In genomic region chr3:126082334-126083137, GRCh38 we compare ENCODE assay signal across 8 cellular contexts. TPM values are rescaled to one million over a fixed set of nuclear protein-coding genes. Genes with fewer than 3 reads are reported as not detected.
A peak's percentile ranks its signal among the peaks of the same experiment; 100 is the strongest.
DNase-seq lines count a peak whose midpoint lies in the region; ATAC-seq, FAIRE-seq and TF ChIP-seq lines count a peak whose summit lies in the region.

No MANE protein-coding gene starts in this region.

- peaks cover 4 to 9% of the 10 kb centered on the region in 2 donors for H3K36me3 Mint-ChIP-seq in CD4-positive, alpha-beta memory T cell
- no peaks in the 10 kb centered on the region for H3K36me3 Mint-ChIP-seq in dendritic cell treated with granulocyte-macrophage colony-stimulating factor and Interleukin-4, amounts not matched to agents 40 ng/mL and 50 ng/mL, for 4 days (ENCODE audit: low read depth)
- peaks cover 21% of the 10 kb centered on the region for H3K36me3 Mint-ChIP-seq in neural crest cell (ENCODE audit: low read depth)

- H3K36me3 ChIP-seq in CD4-positive, alpha-beta memory T cell (ENCODE audit: insufficient read depth, low read length) = no peaks in the 10 kb centered on the region
- H3K36me3 ChIP-seq in Karpas-422 (ENCODE audit: insufficient read depth, low read length) (no peaks in the 10 kb centered on the region), aorta (ENCODE audit: control insufficient read depth in 1 of 2, insufficient read depth in 2 of 2, low read length in 1 of 2) (no peaks in the 10 kb centered on the region), kidney (ENCODE audit: control insufficient read depth in 1 of 2, insufficient read depth in 2 of 2, low read length in 2 of 2) (no peaks in the 10 kb centered on the region)

- no peak overlapping the region for H3K27ac ChIP-seq in CD4-positive, alpha-beta memory T cell (ENCODE audit: low read depth, low read length)
- no peak overlapping the region for H3K27ac ChIP-seq in Karpas-422 (ENCODE audit: low read length)
- H3K27ac ChIP-seq in aorta (ENCODE audit: low read depth in 1 of 2, low read length in 2 of 2) = no peak overlapping the region
- H3K27ac ChIP-seq in kidney (ENCODE audit: low read depth in 2 of 2, low read length in 2 of 2) = no peak overlapping the region

- H3K9me3 Mint-ChIP-seq in CD4-positive, alpha-beta memory T cell = peaks cover 0 to 2% (median 0%) of the 10 kb centered on the region in 8 donors
- no peaks in the 10 kb centered on the region for H3K9me3 Mint-ChIP-seq in dendritic cell treated with granulocyte-macrophage colony-stimulating factor and Interleukin-4, amounts not matched to agents 40 ng/mL and 50 ng/mL, for 4 days
- peaks cover 11% of the 10 kb centered on the region for H3K9me3 Mint-ChIP-seq in neural crest cell

- no peak for FAIRE-seq in kidney (lab: Jason Lieb, UNC)
- no peak for FAIRE-seq in GM19239 (lab: Jason Lieb, UNC)

- no peaks in the 10 kb centered on the region for H3K9me3 ChIP-seq in CD4-positive, alpha-beta memory T cell (ENCODE audit: control insufficient read depth in 1 of 2, low read length in 2 of 2)
- H3K9me3 ChIP-seq in Karpas-422 (ENCODE audit: low read length) (peaks cover 3% of the 10 kb centered on the region; the same call in 1 of the 2 replicates), aorta (ENCODE audit: control insufficient read depth, low read length) (no peaks in the 10 kb centered on the region), kidney (ENCODE audit: control insufficient read depth in 1 of 2, low read length in 2 of 2) (no peaks in the 10 kb centered on the region)

- peak overlapping the region; percentile 90 to 98 (median 93) for H3K27ac Mint-ChIP-seq in CD4-positive, alpha-beta memory T cell
- H3K27ac Mint-ChIP-seq in dendritic cell treated with granulocyte-macrophage colony-stimulating factor and Interleukin-4, amounts not matched to agents 40 ng/mL and 50 ng/mL, for 4 days = peak overlapping the region; percentile 68
- no peak overlapping the region for H3K27ac Mint-ChIP-seq in neural crest cell (ENCODE audit: unreplicated experiment)

- peak overlapping the region; percentile 80 for H3K9ac ChIP-seq in Karpas-422 (ENCODE audit: low read length)
- peak overlapping the region in 1 of 2 donors; percentile 69 for H3K9ac ChIP-seq in kidney (ENCODE audit: low read length in 2 of 2)

- peak overlapping the region; percentile 82 for H3K4me2 ChIP-seq in Karpas-422 (ENCODE audit: low read depth, low read length, poor library complexity, severe bottlenecking)

- no peaks in the 10 kb centered on the region for H3K9me2 ChIP-seq in Karpas-422 (replicated peaks; ENCODE audit: insufficient read depth, low read length)

- no peak overlapping the region for H2AFZ ChIP-seq in Karpas-422 (ENCODE audit: low read length)

- no peaks in the 10 kb centered on the region for H3K27me3 Mint-ChIP-seq in CD4-positive, alpha-beta memory T cell
- H3K27me3 Mint-ChIP-seq in dendritic cell treated with granulocyte-macrophage colony-stimulating factor and Interleukin-4, amounts not matched to agents 40 ng/mL and 50 ng/mL, for 4 days = peaks cover 8% of the 10 kb centered on the region
- H3K27me3 Mint-ChIP-seq in neural crest cell (ENCODE audit: low read depth) = no peaks in the 10 kb centered on the region

- no peak for ATAC-seq in aorta (ENCODE audit: low FRiP score)

- TF ChIP-seq CTCF in neural crest cell (conservative IDR thresholded peaks at IDR 0.05) (no peak), kidney (IDR thresholded peaks at IDR 0.05; ENCODE audit: borderline replicate concordance, extremely low read depth, insufficient read depth) (no peak)

- CTCF ChIA-PET in CD4-positive, alpha-beta memory T cell (lab: Charles Lee; ENCODE audit: partially characterized antibody) = no interaction called here

- H4K20me1 ChIP-seq in Karpas-422 (ENCODE audit: insufficient read depth, low read depth, low read length) = no peaks in the 10 kb centered on the region

- H3K4me3 ChIP-seq in CD4-positive, alpha-beta memory T cell (ENCODE audit: low read length in 2 of 2) = no peak overlapping the region
- H3K4me3 ChIP-seq in Karpas-422 (ENCODE audit: low read length) = peak overlapping the region; percentile 84
- H3K4me3 ChIP-seq in aorta (ENCODE audit: low read length in 2 of 2) = no peak overlapping the region
- peak overlapping the region in 1 of 2 donors; percentile 64 for H3K4me3 ChIP-seq in kidney (ENCODE audit: low read length in 2 of 2)

- H3K79me2 ChIP-seq in Karpas-422 (ENCODE audit: low read length) = no peaks in the 10 kb centered on the region

- intact Hi-C loops in CD4-positive, alpha-beta memory T cell (cut with micrococcal nuclease) = loop anchor here (1.0 to 10.0 kb wide), 6 partner anchors 166 to 1465 kb away; partner anchors contain the start of genes CHCHD6, KLF15, OSBPL11 and ZXDC
- intact Hi-C loops in dendritic cell treated with granulocyte-macrophage colony-stimulating factor and Interleukin-4, amounts not matched to agents 40 ng/mL and 50 ng/mL, for 4 days (cut with micrococcal nuclease) = loop anchor here (10.0 kb wide), 1 partner anchor 88 kb away; no protein-coding TSS in a partner anchor
- intact Hi-C loops in aorta (cut with DNase I) = no loop called here
- intact Hi-C loops in kidney (cut with DNase I) = no loop called here

- H3K27me3 ChIP-seq in CD4-positive, alpha-beta memory T cell (ENCODE audit: insufficient read depth, low read length) = no peaks in the 10 kb centered on the region
- no peaks in the 10 kb centered on the region for H3K27me3 ChIP-seq in Karpas-422 (ENCODE audit: low read length)
- no peaks in the 10 kb centered on the region for H3K27me3 ChIP-seq in aorta (ENCODE audit: control insufficient read depth in 1 of 2, insufficient read depth in 2 of 2, low read length in 1 of 2)

- peak in 1 of 5 donors; percentile 40 for DNase-seq in CD4-positive, alpha-beta memory T cell
- DNase-seq in Karpas-422 = no peak
- DNase-seq in neural crest cell (ENCODE audit: low read depth, low spot score) = no peak
- no peak for DNase-seq in aorta
- DNase-seq in kidney = no peak
- DNase-seq in GM19239 (ENCODE audit: insufficient read length, low spot score) = no peak
- no peak for DNase-seq in GF-D8 (lab: John Stamatoyannopoulos, UW)

- peaks cover 9 to 32% (median 20%) of the 10 kb centered on the region in 4 donors for H3K4me1 Mint-ChIP-seq in CD4-positive, alpha-beta memory T cell
- H3K4me1 Mint-ChIP-seq in dendritic cell treated with granulocyte-macrophage colony-stimulating factor and Interleukin-4, amounts not matched to agents 40 ng/mL and 50 ng/mL, for 4 days (ENCODE audit: low read depth) = peaks cover 7% of the 10 kb centered on the region
- H3K4me1 Mint-ChIP-seq in neural crest cell = peaks cover 24% of the 10 kb centered on the region

- peak overlapping the region; percentile 88 to 94 (median 92) for H3K4me3 Mint-ChIP-seq in CD4-positive, alpha-beta memory T cell
- peak overlapping the region; percentile 84 for H3K4me3 Mint-ChIP-seq in dendritic cell treated with granulocyte-macrophage colony-stimulating factor and Interleukin-4, amounts not matched to agents 40 ng/mL and 50 ng/mL, for 4 days
- H3K4me3 Mint-ChIP-seq in neural crest cell = peak overlapping the region; percentile 92

- POLR2A ChIA-PET in CD4-positive, alpha-beta memory T cell (lab: Charles Lee; ENCODE audit: partially characterized antibody) = interaction anchor here (1.2 kb wide), 1 partner anchor 92 kb away, joined by 3 read pairs; no protein-coding TSS in a partner anchor

- peaks cover 26% of the 10 kb centered on the region for H3K4me1 ChIP-seq in CD4-positive, alpha-beta memory T cell (ENCODE audit: insufficient read depth, low read length)
- peaks cover 14% of the 10 kb centered on the region for H3K4me1 ChIP-seq in Karpas-422 (ENCODE audit: low read length)
- H3K4me1 ChIP-seq in aorta (ENCODE audit: control insufficient read depth in 1 of 2, insufficient read depth in 2 of 2, low read length in 2 of 2) = no peaks in the 10 kb centered on the region
- peaks cover 0 to 3% of the 10 kb centered on the region in 2 donors for H3K4me1 ChIP-seq in kidney (ENCODE audit: control insufficient read depth in 1 of 2, insufficient read depth in 1 of 2, low read depth in 1 of 2, low read length in 2 of 2)

- 94 to 96% methylated on average over 15 of the region's 15 CpGs for WGBS in aorta, 2 donors

RNA-seq across cellular contexts. Expression of gene SLC41A3, which starts 1.4 kb away (rescaled TPM):
- total RNA-seq in CD4-positive, alpha-beta memory T cell = 10 to 100 TPM; 32.5 to 41.2 TPM
- polyA plus RNA-seq in CD4-positive, alpha-beta memory T cell = 10 to 100 TPM; 22.5 to 33.1 TPM
- 26.9 and 45.0 TPM in 2 replicates for total RNA-seq in Karpas-422 (2014; rRNA removed; shearing (Covaris generic); ENCODE audit: low replicate concordance)
- total RNA-seq in neural crest cell (58.1 and 58.8 TPM in 2 replicates), aorta (10 to 100 TPM; 62.1 to 71.4 TPM), kidney (74.3 TPM)
- polyA plus RNA-seq in aorta (10 to 100 TPM; 32.6 to 71.4 TPM), kidney (ENCODE audit: insufficient read depth, low read depth, low replicate concordance) (31.6 TPM)

Comparison
In these comparisons a context has a peak if more than half of its experiments do, and no peak if none do; other contexts are left out.
1. intact Hi-C loops: an anchor here in CD4-positive, alpha-beta memory T cell (1.0 to 10.0 kb wide) and dendritic cell treated with granulocyte-macrophage colony-stimulating factor and Interleukin-4, amounts not matched to agents 40 ng/mL and 50 ng/mL, for 4 days (10.0 kb wide); none called in aorta and kidney.